In the genomic region with DNA sequence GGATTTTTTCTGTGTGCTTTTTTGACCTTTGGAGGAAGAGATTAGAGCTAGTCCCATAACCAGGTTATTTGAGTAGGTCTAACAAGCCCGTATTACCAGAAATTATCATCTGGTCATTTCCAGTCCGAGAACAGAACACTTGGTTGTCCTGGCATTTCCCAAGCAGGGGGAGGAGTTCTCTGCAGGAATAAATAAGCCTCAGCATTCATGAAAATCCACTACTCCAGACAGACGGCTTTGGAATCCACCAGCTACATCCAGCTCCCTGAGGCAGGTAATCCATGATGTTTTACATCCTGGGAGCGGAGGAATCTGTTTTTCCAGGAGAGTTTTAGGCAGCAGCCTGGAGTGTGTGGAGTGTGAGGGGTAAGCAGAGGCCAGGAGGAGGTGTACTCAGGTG, we compare ENCODE assay signal across 11 cellular contexts. TPM values are rescaled to one million over a fixed set of nuclear protein-coding genes. Genes with fewer than 3 reads are reported as not detected.
A peak's percentile ranks its signal among the peaks of the same experiment; 100 is the strongest.
DNase-seq lines count a peak whose midpoint lies in the region; ATAC-seq and TF ChIP-seq lines count a peak whose summit lies in the region.
"Had no signal": no experiment of that assay in that cellular context is flagged by ENCODE, and none has a peak within 500 bp of the region (broad histone marks: within the 10 kb centered on the region; RNA-seq: fewer than 3 reads in every experiment).

TSS of gene SERPINA3 (plus strand) at position 218 of the 400 bp plus-strand sequence. CDS start 2,051 bp downstream, outside the sequence.

- peaks cover 4% of the 10 kb centered on the region for H3K27me3 Mint-ChIP-seq in GM23338 (ENCODE audit: insufficient read depth, low read depth, poor library complexity)
- H3K27me3 Mint-ChIP-seq: activated naive CD4-positive, alpha-beta T cell treated with anti-CD3 and anti-CD28 coated beads, Interleukin-2, amount 10 ng/mL, durations not matched to agents 7 days and 5 days had no signal

- no peak within 1 kb of the TSS for H3K23ac ChIP-seq in mesendoderm (ENCODE audit: low read length)

- no peak within 1 kb of the TSS for H2BK15ac ChIP-seq in mesendoderm (replicated peaks; ENCODE audit: low read depth)

- no peak within 1 kb of the TSS for H4K8ac ChIP-seq in mesendoderm (ENCODE audit: low read depth, low read length)

- no peak within 1 kb of the TSS for H3K4me3 Mint-ChIP-seq in GM23338
- H3K4me3 Mint-ChIP-seq: activated CD4-positive, alpha-beta T cell treated with anti-CD3 and anti-CD28 coated beads for 36 hours; activated naive CD4-positive, alpha-beta T cell treated with anti-CD3 and anti-CD28 coated beads, Interleukin-2, amount 10 ng/mL, durations not matched to agents 7 days and 5 days; effector memory CD8-positive, alpha-beta T cell had no signal

- TF ChIP-seq EP300 in esophagus muscularis mucosa (IDR thresholded peaks at IDR 0.05) = no peak

- H3K9ac ChIP-seq in mesendoderm (ENCODE audit: low read length) = no peak within 1 kb of the TSS

- peaks cover 5% of the 10 kb centered on the region; the same call in 1 of the 3 replicates for H3K4me1 Mint-ChIP-seq in GM23338
- H3K4me1 Mint-ChIP-seq: activated CD4-positive, alpha-beta T cell treated with anti-CD3 and anti-CD28 coated beads for 36 hours; activated naive CD4-positive, alpha-beta T cell treated with anti-CD3 and anti-CD28 coated beads, Interleukin-2, amount 10 ng/mL, durations not matched to agents 7 days and 5 days had no signal

- H3K79me2 ChIP-seq in GM23338 (replicated peaks; ENCODE audit: insufficient read depth) (no peaks in the 10 kb centered on the region), mesendoderm (ENCODE audit: control insufficient read depth, insufficient read depth, low read length) (no peaks in the 10 kb centered on the region)

- H3K27ac Mint-ChIP-seq in GM23338 = no peak within 1 kb of the TSS
- H3K27ac Mint-ChIP-seq: activated CD4-positive, alpha-beta T cell treated with anti-CD3 and anti-CD28 coated beads for 36 hours; activated naive CD4-positive, alpha-beta T cell treated with anti-CD3 and anti-CD28 coated beads, Interleukin-2, amount 10 ng/mL, durations not matched to agents 7 days and 5 days; effector memory CD8-positive, alpha-beta T cell had no signal

- H3K4me1 ChIP-seq in esophagus muscularis mucosa (peaks cover 3 to 43% (median 11%) of the 10 kb centered on the region in 4 donors), spleen (no peaks in the 10 kb centered on the region), GM23338 (ENCODE audit: insufficient read depth) (no peaks in the 10 kb centered on the region), mesendoderm (ENCODE audit: control insufficient read depth, low read depth, low read length) (no peaks in the 10 kb centered on the region)

- DNase-seq in GM03348 (ENCODE audit: low spot score) (peak; percentile 17), esophagus muscularis mucosa (ENCODE audit: extremely low spot score) (no peak), lower leg skin (ENCODE audit: low spot score in 2 of 2) (peak in 1 of 2 donors; percentile 79), spleen (no peak), GM23338 (ENCODE audit: low spot score) (no peak), mesendoderm (no peak)
- DNase-seq: activated CD4-positive, alpha-beta T cell treated with anti-CD3 and anti-CD28 coated beads for 36 hours; effector memory CD8-positive, alpha-beta T cell had no signal

- no peak for TF ChIP-seq POLR2A in esophagus muscularis mucosa (IDR thresholded peaks at IDR 0.05; ENCODE audit: low read depth)
- no peak for TF ChIP-seq POLR2A in lower leg skin (IDR thresholded peaks at IDR 0.05)
- TF ChIP-seq POLR2A in spleen (IDR thresholded peaks at IDR 0.05) = no peak

- peak within 1 kb of the TSS; percentile 19 to 51 (median 36) for H3K4me3 ChIP-seq in esophagus muscularis mucosa
- H3K4me3 ChIP-seq in lower leg skin (ENCODE audit: low read depth, poor library complexity, severe bottlenecking) = no peak within 1 kb of the TSS
- peak within 1 kb of the TSS in 1 of 8 donors; percentile 21 for H3K4me3 ChIP-seq in spleen
- no peak within 1 kb of the TSS for H3K4me3 ChIP-seq in GM23338
- no peak within 1 kb of the TSS for H3K4me3 ChIP-seq in mesendoderm (ENCODE audit: low read length)

- no peak for TF ChIP-seq CTCF in esophagus muscularis mucosa (IDR thresholded peaks at IDR 0.05)
- TF ChIP-seq CTCF in lower leg skin (IDR thresholded peaks at IDR 0.05) = no peak
- no peak for TF ChIP-seq CTCF in spleen (IDR thresholded peaks at IDR 0.05 in 8 of 11, conservative IDR thresholded peaks at IDR 0.05 in 3 of 11)
- TF ChIP-seq CTCF in GM23338 (conservative IDR thresholded peaks at IDR 0.05; ENCODE audit: low read depth in 2 of 2) = no peak

- no peaks in the 10 kb centered on the region for H4K20me1 ChIP-seq in GM23338 (replicated peaks; ENCODE audit: insufficient read depth)

- ATAC-seq in HG02642 (IDR thresholded peaks at IDR 0.05; ENCODE audit: poor library complexity, unreplicated experiment) (no peak), HG03457 (IDR thresholded peaks at IDR 0.05; ENCODE audit: unreplicated experiment) (no peak), GM23338 (no peak)
- ATAC-seq: activated CD4-positive, alpha-beta T cell treated with anti-CD3 and anti-CD28 coated beads for 36 hours; effector memory CD8-positive, alpha-beta T cell had no signal

- no peak within 1 kb of the TSS for H2BK5ac ChIP-seq in mesendoderm (ENCODE audit: low read length)

- peaks cover 12% of the 10 kb centered on the region for H3K9me3 Mint-ChIP-seq in GM23338
- H3K9me3 Mint-ChIP-seq: effector memory CD8-positive, alpha-beta T cell had no signal

- H2AK5ac ChIP-seq in mesendoderm (ENCODE audit: low read length) = no peak within 1 kb of the TSS

- H3K9me3 ChIP-seq in esophagus muscularis mucosa = peaks cover 0 to 9% (median 6%) of the 10 kb centered on the region in 4 donors
- peaks cover 0 to 22% (median 11%) of the 10 kb centered on the region in 8 donors for H3K9me3 ChIP-seq in spleen

- H3K27me3 ChIP-seq in esophagus muscularis mucosa (no peaks in the 10 kb centered on the region), spleen (replicated peaks in 1 of 7) (no peaks in the 10 kb centered on the region), GM23338 (ENCODE audit: insufficient read depth) (no peaks in the 10 kb centered on the region), mesendoderm (ENCODE audit: insufficient read depth, low read length, poor library complexity) (no peaks in the 10 kb centered on the region)

- intact Hi-C loops in esophagus muscularis mucosa (cut with DNase I) (no loop called here), lower leg skin (cut with DNase I; ENCODE audit: low total_unique reads) (no loop called here), spleen (cut with DNase I; ENCODE audit: low total_unique reads) (no loop called here)

- H3K56ac ChIP-seq in mesendoderm (ENCODE audit: low read length) = no peak within 1 kb of the TSS

- H3F3A ChIP-seq in GM23338 (replicated peaks; ENCODE audit: low read depth) = no peaks in the 10 kb centered on the region

- no peak within 1 kb of the TSS for H2BK120ac ChIP-seq in mesendoderm (ENCODE audit: low read depth, low read length)

- H3K4ac ChIP-seq in mesendoderm (ENCODE audit: low read depth, low read length) = no peak within 1 kb of the TSS

- H3K36me3 ChIP-seq in esophagus muscularis mucosa = no peaks in the 10 kb centered on the region
- no peaks in the 10 kb centered on the region for H3K36me3 ChIP-seq in spleen
- no peaks in the 10 kb centered on the region for H3K36me3 ChIP-seq in GM23338 (ENCODE audit: insufficient read depth)
- H3K36me3 ChIP-seq in mesendoderm (ENCODE audit: control insufficient read depth, insufficient read depth, low read length) = no peaks in the 10 kb centered on the region

- H3K36me3 Mint-ChIP-seq in GM23338 (ENCODE audit: low read depth) = peaks cover 5% of the 10 kb centered on the region; the same call in 2 of the 3 replicates
- H3K36me3 Mint-ChIP-seq: activated naive CD4-positive, alpha-beta T cell treated with anti-CD3 and anti-CD28 coated beads, Interleukin-2, amount 10 ng/mL, durations not matched to agents 7 days and 5 days had no signal

- H4K5ac ChIP-seq in mesendoderm (ENCODE audit: low read length) = no peak within 1 kb of the TSS

- no peak within 1 kb of the TSS for H3K18ac ChIP-seq in mesendoderm (ENCODE audit: low read length)

- H3K4me2 ChIP-seq in GM23338 = no peak within 1 kb of the TSS
- H3K4me2 ChIP-seq in mesendoderm (ENCODE audit: low read length) = no peak within 1 kb of the TSS

- no peaks in the 10 kb centered on the region for H3K9me2 ChIP-seq in GM23338 (ENCODE audit: insufficient read depth)

- 71% methylated on average over 4 of the region's 4 CpGs for WGBS in esophagus muscularis mucosa
- 49 to 50% methylated on average over 4 of the region's 4 CpGs for WGBS in lower leg skin, 2 donors
- WGBS in spleen, 5 donors = 67 to 80% (median 73%) methylated on average over 4 of the region's 4 CpGs
- no CpG with 5 or more reads among the region's 4 CpGs for WGBS in mesendoderm (ENCODE audit: extremely low coverage, insufficient coverage, low lambda C conversion rate)

- H2AFZ ChIP-seq in GM23338 = no peak within 1 kb of the TSS

- no peaks in the 10 kb centered on the region for H3K79me1 ChIP-seq in mesendoderm (ENCODE audit: low read length)

- H3K27ac ChIP-seq in esophagus muscularis mucosa (replicated peaks in 1 of 4) (peak within 1 kb of the TSS; percentile 49 to 73 (median 59)), spleen (no peak within 1 kb of the TSS), GM23338 (ENCODE audit: low read depth) (no peak within 1 kb of the TSS), mesendoderm (ENCODE audit: low read depth, low read length) (no peak within 1 kb of the TSS)

TF ChIP-seq in GM23338, 12 proteins besides CTCF, POLR2A, EP300 and RAD21:
- TF ChIP-seq, protein P1, sequence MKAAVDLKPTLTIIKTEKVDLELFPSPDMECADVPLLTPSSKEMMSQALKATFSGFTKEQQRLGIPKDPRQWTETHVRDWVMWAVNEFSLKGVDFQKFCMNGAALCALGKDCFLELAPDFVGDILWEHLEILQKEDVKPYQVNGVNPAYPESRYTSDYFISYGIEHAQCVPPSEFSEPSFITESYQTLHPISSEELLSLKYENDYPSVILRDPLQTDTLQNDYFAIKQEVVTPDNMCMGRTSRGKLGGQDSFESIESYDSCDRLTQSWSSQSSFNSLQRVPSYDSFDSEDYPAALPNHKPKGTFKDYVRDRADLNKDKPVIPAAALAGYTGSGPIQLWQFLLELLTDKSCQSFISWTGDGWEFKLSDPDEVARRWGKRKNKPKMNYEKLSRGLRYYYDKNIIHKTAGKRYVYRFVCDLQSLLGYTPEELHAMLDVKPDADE (IDR thresholded peaks at IDR 0.05) = no peak
- TF ChIP-seq NANOG (IDR thresholded peaks at IDR 0.05; ENCODE audit: borderline replicate concordance) = no peak
- TF ChIP-seq STAT1 (IDR thresholded peaks at IDR 0.05; ENCODE audit: unreplicated experiment) = no peak
TF ChIP-seq in GM23338: peak in this region for 0.

RNA-seq across cellular contexts. Expression of gene SERPINA3, which starts in this region (rescaled TPM):
- 100 to 1,000 TPM in 3 of 4 donors, 10 to 100 TPM in 1; 71.8 to 284 (median 255) TPM for total RNA-seq in esophagus muscularis mucosa
- 10 to 100 TPM in 3 of 4 donors, 1 to 10 TPM in 1; 9.9 to 95.8 (median 25.7) TPM for total RNA-seq in lower leg skin
- 10 to 100 TPM in 4 of 7 donors, 1 to 10 TPM in 3; 3.4 to 29.7 (median 10.1) TPM for total RNA-seq in spleen
- 10 to 100 TPM in 2 of 3 donors, 1 to 10 TPM in 1; 8.5 to 88.3 (median 10.3) TPM for polyA plus RNA-seq in spleen
- total RNA-seq in GM23338 (2014; rRNA removed; shearing (Covaris generic)) = not detected in 2 replicates
- polyA plus RNA-seq in GM23338 (2016; fragmentation: Nextera tagmentation; extraction: Ambion mirVana) = not detected in 2 replicates
- not detected for polyA plus RNA-seq in mesendoderm (2013, experiment 1 of 2)
- polyA plus RNA-seq in mesendoderm (2013, experiment 2 of 2) = 0.03 TPM
- total RNA-seq: activated CD4-positive, alpha-beta T cell treated with anti-CD3 and anti-CD28 coated beads for 36 hours had no signal

Comparison
In these comparisons a context has a peak if more than half of its experiments do, and no peak if none do; other contexts are left out.
1. H3K27ac ChIP-seq: peak in esophagus muscularis mucosa (4 of 4); none in spleen (0 of 8), GM23338 (single experiment) and mesendoderm (single experiment).
2. H3K4me3 ChIP-seq: peak in esophagus muscularis mucosa (4 of 4); none in lower leg skin (single experiment), GM23338 (single experiment) and mesendoderm (single experiment).